In the genomic region with DNA sequence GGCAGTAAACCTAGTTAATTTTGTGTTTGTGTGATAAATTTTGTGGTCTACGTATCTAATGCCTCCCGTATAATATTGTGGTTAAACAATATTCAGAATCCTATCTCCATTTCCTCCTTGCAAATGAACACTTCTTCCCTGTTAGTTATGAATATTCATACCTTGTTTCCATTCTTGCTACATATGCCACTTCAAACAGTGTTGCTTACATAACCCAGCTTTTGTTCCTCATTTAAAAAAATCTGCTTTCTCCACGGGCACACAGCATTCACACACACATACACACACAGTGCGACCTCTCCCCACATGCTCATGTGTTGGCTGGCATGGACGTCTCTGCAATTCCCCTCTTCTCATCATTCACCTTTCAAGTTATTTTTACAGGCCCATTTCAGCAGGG, we compare ENCODE assay signal across 21 cellular contexts. TPM values are rescaled to one million over a fixed set of nuclear protein-coding genes. Genes with fewer than 3 reads are reported as not detected.
DNase-seq lines count a peak whose midpoint lies in the region; ATAC-seq and TF ChIP-seq lines count a peak whose summit lies in the region.
"Had no signal": no experiment of that assay in that cellular context is flagged by ENCODE, and none has a peak within 500 bp of the region (broad histone marks: within the 10 kb centered on the region; RNA-seq: fewer than 3 reads in every experiment).

No MANE protein-coding gene starts in this region.

- no peaks in the 10 kb centered on the region for H3K36me3 ChIP-seq in OCI-LY7 (ENCODE audit: insufficient read depth, low read length)
- H3K36me3 ChIP-seq: cardiac muscle cell, heart right ventricle, uterus had no signal

- TF ChIP-seq CTCF in dorsolateral prefrontal cortex (IDR thresholded peaks at IDR 0.05 in 54 of 56, conservative IDR thresholded peaks at IDR 0.05 in 2 of 56; ENCODE audit: low read depth in 1 of 56, partially characterized antibody in 56 of 56) = no peak
- TF ChIP-seq CTCF in OCI-LY7 (conservative IDR thresholded peaks at IDR 0.05; ENCODE audit: low read length) = no peak

- H2AFZ ChIP-seq in OCI-LY7 (ENCODE audit: low read length) = no peak overlapping the region

- no peaks in the 10 kb centered on the region for H3K9me2 ChIP-seq in OCI-LY7 (ENCODE audit: insufficient read depth, low read length)

- H3K27me3 ChIP-seq in dorsolateral prefrontal cortex = no peaks in the 10 kb centered on the region
- H3K27me3 ChIP-seq: cardiac muscle cell, uterus had no signal

- CTCF ChIA-PET in OCI-LY7 (lab: Charles Lee; ENCODE audit: unreplicated experiment) = no interaction called here

- no peak for ATAC-seq in HG02623 (IDR thresholded peaks at IDR 0.05; ENCODE audit: unreplicated experiment)

- H4K20me1 ChIP-seq in OCI-LY7 (ENCODE audit: insufficient read depth, low read length) = no peaks in the 10 kb centered on the region

- BruUV-seq in OCI-LY7 (replicated peaks; lab: Mats Ljungman, UMichigan) = no TSS peak

- DNase-seq in Kasumi-1 (lab: John Stamatoyannopoulos, UW) = peak; percentile 51 to 56
- DNase-seq in OCI-M1 (lab: John Stamatoyannopoulos, UW) = peak; percentile 20
- no peak for DNase-seq in dorsolateral prefrontal cortex
- DNase-seq in OCI-LY7 (ENCODE audit: low spot score) = no peak
- DNase-seq in mucosa of gallbladder (ENCODE audit: low spot score) = no peak
- DNase-seq: activated CD8-positive, alpha-beta memory T cell treated with anti-CD3 and anti-CD28 coated beads for 24 hours; activated naive CD4-positive, alpha-beta T cell treated with Interleukin-2 at 50 U/mL for 16 hours; activated T-cell treated with anti-CD3 and anti-CD28 coated beads, Interleukin-2, amount 50 U/mL, for 24 hours; amniotic stem cell; CD8-positive, alpha-beta memory T cell; DMS53; NCI-H1092 treated with DMSO at 0.1 percent for 48 hours; NCI-H2081; NCI-H446; nephron progenitor cell; SW 1271 had no signal

- H3K4me3 ChIP-seq in dorsolateral prefrontal cortex (peak overlapping the region in 4 of 59 donors; percentile 1 to 15 (median 11)), OCI-LY7 (ENCODE audit: low read depth, low read length, poor library complexity, severe bottlenecking) (no peak overlapping the region)
- H3K4me3 ChIP-seq: cardiac muscle cell, heart right ventricle, uterus had no signal

- intact Hi-C loops in dorsolateral prefrontal cortex (cut with DNase I) (loop anchor here in 1 of 2 donors (5.0 kb wide), 1 partner anchor 198 kb away; no protein-coding TSS in a partner anchor), OCI-LY7 (cut with micrococcal nuclease; ENCODE audit: unreplicated experiment) (no loop called here)

- no peak overlapping the region for H3K4me2 ChIP-seq in OCI-LY7 (ENCODE audit: low read length)

- no peaks in the 10 kb centered on the region for H3K9me3 ChIP-seq in OCI-LY7 (ENCODE audit: low read length)
- H3K9me3 ChIP-seq: heart right ventricle, uterus had no signal

- H3K27ac ChIP-seq in dorsolateral prefrontal cortex (peak overlapping the region in 57 of 59 donors; percentile 34 to 98 (median 89)), temporal lobe (ENCODE audit: low read depth, low read length) (peak overlapping the region; percentile 88), OCI-LY7 (ENCODE audit: low read depth, low read length, poor library complexity, severe bottlenecking) (no peak overlapping the region)
- H3K27ac ChIP-seq: cardiac muscle cell had no signal

- no peaks in the 10 kb centered on the region for H3K79me2 ChIP-seq in OCI-LY7 (ENCODE audit: insufficient read depth, low read depth, low read length)

- no peaks in the 10 kb centered on the region for H3K4me1 ChIP-seq in OCI-LY7 (ENCODE audit: insufficient read depth, low read length, poor library complexity, severe bottlenecking)
- H3K4me1 ChIP-seq: uterus had no signal

- POLR2A ChIA-PET in OCI-LY7 (lab: Charles Lee) = no interaction called here

RNA-seq across cellular contexts. Expression of gene ELMO1, which starts 31.4 kb away (rescaled TPM):
- 100 to 1,000 TPM in 119 of 120 experiments, 10 to 100 TPM in 1; 96.6 to 391 (median 224) TPM for total RNA-seq in dorsolateral prefrontal cortex
- total RNA-seq in temporal lobe = 59.3 TPM
- 102 and 103 TPM in 2 replicates for total RNA-seq in OCI-LY7 (2014; rRNA removed; shearing (Covaris generic))
- 101 and 110 TPM in 2 replicates for total RNA-seq in OCI-LY7 (2022)
- total RNA-seq in mucosa of gallbladder = 43.4 TPM

Comparison
In these comparisons a context has a peak if more than half of its experiments do, and no peak if none do; other contexts are left out.
1. DNase-seq: peak in Kasumi-1 (2 of 2) and OCI-M1 (single experiment); none in dorsolateral prefrontal cortex (0 of 10), OCI-LY7 (single experiment) and mucosa of gallbladder (single experiment).